ENCODE assay signal across 24 cellular contexts in the genomic region with DNA sequence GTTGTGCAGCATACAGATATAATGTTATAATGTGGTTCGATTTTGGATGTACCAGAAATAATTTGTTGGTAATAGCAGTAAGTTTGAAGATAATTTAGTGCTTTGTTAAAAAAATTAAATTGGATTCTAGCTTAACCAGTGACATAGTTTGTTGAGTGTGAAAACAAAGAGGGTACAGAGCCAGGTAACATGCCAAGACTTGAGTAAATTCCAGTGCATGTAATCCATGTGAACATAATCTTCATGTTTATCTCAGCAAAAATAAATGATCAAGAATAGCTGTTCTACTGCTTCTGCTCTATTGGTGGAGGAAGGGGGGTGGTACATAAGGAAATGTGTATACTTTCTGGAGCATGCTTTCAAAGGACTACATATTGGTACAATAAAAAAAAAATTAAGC.
DNase-seq lines count a peak whose midpoint lies in the region; ATAC-seq, FAIRE-seq and TF ChIP-seq lines count a peak whose summit lies in the region.
"Had no signal": no experiment of that assay in that cellular context is flagged by ENCODE, and none has a peak within 500 bp of the region (broad histone marks: within the 10 kb centered on the region; RNA-seq: fewer than 3 reads in every experiment).

No MANE protein-coding gene starts in this region.

- H3K9me1 ChIP-seq in keratinocyte (ENCODE audit: control insufficient read depth, extremely low read depth, insufficient read depth, low read length): no peaks in the 10 kb centered on the region

- dilution Hi-C loops in keratinocyte (cut with MboI; ENCODE audit: extremely low pct_ligation_motif_present, low sequenced_read_pairs): no loop called here

- H3K9me3 ChIP-seq in RWPE2 (ENCODE audit: severe bottlenecking) (no peaks in the 10 kb centered on the region), keratinocyte (ENCODE audit: control insufficient read depth, low read depth, low read length) (no peaks in the 10 kb centered on the region)
- H3K9me3 ChIP-seq: A549; BE2C; BLaER1 treated with 17β-estradiol and CSF1 and Interleukin-3, amounts not matched to agents 10 nM and 100 nM had no signal

- no peak overlapping the region for H3K9ac ChIP-seq in keratinocyte (ENCODE audit: control insufficient read depth, extremely low read depth, insufficient read depth, low read length)
- H3K9ac ChIP-seq: BLaER1 treated with 17β-estradiol and CSF1 and Interleukin-3, amounts not matched to agents 10 nM and 100 nM had no signal

- H3K4me3 ChIP-seq in RWPE2 (ENCODE audit: severe bottlenecking) (no peak overlapping the region), epithelial cell of esophagus (ENCODE audit: low read length) (no peak overlapping the region), keratinocyte (ENCODE audit: control insufficient read depth in 2 of 3, extremely low read depth in 1 of 3, insufficient read depth in 2 of 3, low read depth in 1 of 3, low read length in 3 of 3) (no peak overlapping the region)
- H3K4me3 ChIP-seq: A549; BLaER1 treated with 17β-estradiol and CSF1 and Interleukin-3, amounts not matched to agents 10 nM and 100 nM; GM23338 had no signal

- H3K27ac ChIP-seq in RWPE2 (ENCODE audit: poor library complexity, severe bottlenecking) (no peak overlapping the region), keratinocyte (ENCODE audit: control insufficient read depth, insufficient read depth, low read length) (no peak overlapping the region)
- H3K27ac ChIP-seq: A549; BLaER1 treated with 17β-estradiol and CSF1 and Interleukin-3, amounts not matched to agents 10 nM and 100 nM had no signal

- H3K4me1 ChIP-seq in RWPE2 (ENCODE audit: insufficient read depth, poor library complexity, severe bottlenecking) (peaks cover 10% of the 10 kb centered on the region), keratinocyte (ENCODE audit: control insufficient read depth, extremely low read depth, insufficient read depth, low read length) (peaks cover 14% of the 10 kb centered on the region)
- H3K4me1 ChIP-seq: A549; BLaER1 treated with 17β-estradiol and CSF1 and Interleukin-3, amounts not matched to agents 10 nM and 100 nM had no signal

- H3K79me2 ChIP-seq in keratinocyte (ENCODE audit: control insufficient read depth, insufficient read depth, low read length): no peaks in the 10 kb centered on the region

- TF ChIP-seq CTCF in RWPE2 (IDR thresholded peaks at IDR 0.05; ENCODE audit: poor library complexity, severe bottlenecking): no peak
- no peak for TF ChIP-seq CTCF in epithelial cell of esophagus (IDR thresholded peaks at IDR 0.05; ENCODE audit: insufficient read depth, low read depth, low read length, missing control alignments)
- TF ChIP-seq CTCF in keratinocyte (optimal IDR thresholded peaks at IDR 0.05 in 1 of 3, IDR thresholded peaks at IDR 0.05 in 1 of 3, conservative IDR thresholded peaks at IDR 0.05 in 1 of 3; ENCODE audit: extremely low read depth in 1 of 3, insufficient read depth in 2 of 3, low read length in 3 of 3): no peak

- no peak overlapping the region for H2AFZ ChIP-seq in keratinocyte (ENCODE audit: control insufficient read depth, low read length)
- H2AFZ ChIP-seq: GM23338 had no signal

- ATAC-seq in RWPE2 (ENCODE audit: low read depth): peak; percentile 56
- ATAC-seq: A549, GM23338, HCT116 had no signal

- no peaks in the 10 kb centered on the region for H3K27me3 ChIP-seq in RWPE2 (ENCODE audit: insufficient read depth, poor library complexity, severe bottlenecking)
- no peaks in the 10 kb centered on the region for H3K27me3 ChIP-seq in keratinocyte (ENCODE audit: control insufficient read depth, extremely low read depth, insufficient read depth, low read length)
- H3K27me3 ChIP-seq: BE2C; BLaER1 treated with 17β-estradiol and CSF1 and Interleukin-3, amounts not matched to agents 10 nM and 100 nM had no signal

- H4K20me1 ChIP-seq in keratinocyte (ENCODE audit: control insufficient read depth, extremely low read depth, insufficient read depth, low read length): no peaks in the 10 kb centered on the region
- H4K20me1 ChIP-seq: BLaER1 treated with 17β-estradiol and CSF1 and Interleukin-3, amounts not matched to agents 10 nM and 100 nM had no signal

- H3K36me3 ChIP-seq in RWPE2 (ENCODE audit: low read depth): no peaks in the 10 kb centered on the region
- no peaks in the 10 kb centered on the region for H3K36me3 ChIP-seq in keratinocyte (ENCODE audit: control insufficient read depth in 2 of 2, extremely low read depth in 1 of 2, insufficient read depth in 2 of 2, low read length in 2 of 2)
- H3K36me3 ChIP-seq: BE2C; BLaER1 treated with 17β-estradiol and CSF1 and Interleukin-3, amounts not matched to agents 10 nM and 100 nM had no signal

- H3K4me2 ChIP-seq in keratinocyte (ENCODE audit: control insufficient read depth, extremely low read depth, insufficient read depth, low read depth, low read length): no peak overlapping the region
- H3K4me2 ChIP-seq: A549; BLaER1 treated with 17β-estradiol and CSF1 and Interleukin-3, amounts not matched to agents 10 nM and 100 nM; GM23338 had no signal

- DNase-seq in HPDE6-E6E7 (ENCODE audit: extremely low spot score) (peak; percentile 39), RWPE2 (ENCODE audit: low spot score) (no peak), epithelial cell of esophagus (ENCODE audit: low read depth) (peak; percentile 77), keratinocyte (ENCODE audit: low read depth, low spot score) (no peak), mesenteric fat pad (ENCODE audit: low spot score) (no peak), islet precursor cell (no peak)
- DNase-seq in stimulated activated CD4-positive, alpha-beta T cell treated with anti-CD3 and anti-CD28 coated beads, Interleukin-1b, Interleukin-23, amount 100 ng/mL, for 48 hours: no peak
- DNase-seq: 8988T; ACHN; AML-193; BE2C; Calu3; CD4-positive, alpha-beta T cell; CD8-positive, alpha-beta memory T cell; DMS53; DMS79 treated with DMSO at 0.1 percent for 48 hours; GF-D8; H9 had no signal

- FAIRE-seq in keratinocyte (lab: Jason Lieb, UNC): peak; percentile 72
- FAIRE-seq: A549, GM12891, GM18507 had no signal

Comparison
In these comparisons a context has a peak if more than half of its experiments do, and no peak if none do; other contexts are left out.
1. DNase-seq: peak in HPDE6-E6E7 (single experiment) and epithelial cell of esophagus (single experiment); none in RWPE2 (single experiment), keratinocyte (single experiment), stimulated activated CD4-positive, alpha-beta T cell treated with anti-CD3 and anti-CD28 coated beads, Interleukin-1b, Interleukin-23, amount 100 ng/mL, for 48 hours (single experiment), mesenteric fat pad (single experiment) and islet precursor cell (single experiment).